10 cellular contexts compared by ENCODE assay signal in genomic region chr7:7696458-7697119, GRCh38. TPM values are rescaled to one million over a fixed set of nuclear protein-coding genes. Genes with fewer than 3 reads are reported as not detected.
DNase-seq lines count a peak whose midpoint lies in the region; ATAC-seq and TF ChIP-seq lines count a peak whose summit lies in the region.
"Had no signal": no experiment of that assay in that cellular context is flagged by ENCODE, and none has a peak within 500 bp of the region (broad histone marks: within the 10 kb centered on the region; RNA-seq: fewer than 3 reads in every experiment).

No MANE protein-coding gene starts in this region.

- H3K36me3 ChIP-seq in body of pancreas (replicated peaks in 1 of 2; ENCODE audit: insufficient read depth in 1 of 2, low read depth in 2 of 2) (no peaks in the 10 kb centered on the region), mesenchymal stem cell (ENCODE audit: control insufficient read depth in 1 of 2, insufficient read depth in 2 of 2, low read depth in 1 of 2, low read length in 2 of 2) (no peaks in the 10 kb centered on the region)
- H3K36me3 ChIP-seq: BLaER1 had no signal

- H3K4ac ChIP-seq in mesenchymal stem cell (ENCODE audit: low read depth in 1 of 2, low read length in 2 of 2) = no peak overlapping the region

- no peak overlapping the region for H2AFZ ChIP-seq in mesenchymal stem cell (ENCODE audit: low read depth, low read length)

- H3K4me2 ChIP-seq in mesenchymal stem cell (ENCODE audit: low read length, poor library complexity, severe bottlenecking) = no peak overlapping the region
- H3K4me2 ChIP-seq: BLaER1 had no signal

- WGBS in body of pancreas, 2 donors = 12 to 25% methylated on average over 3 of the region's 3 CpGs
- 3% methylated on average over 2 of the region's 3 CpGs for WGBS in mesenchymal stem cell

- H3K4me1 ChIP-seq in body of pancreas (peaks cover 48% of the 10 kb centered on the region), mesenchymal stem cell (ENCODE audit: control insufficient read depth, insufficient read depth, low read depth, low read length) (peaks cover 3% of the 10 kb centered on the region)

- H2AK5ac ChIP-seq in mesenchymal stem cell (ENCODE audit: low read length, severe bottlenecking) = no peak overlapping the region

- H3K18ac ChIP-seq in mesenchymal stem cell (ENCODE audit: low read depth in 1 of 2, low read length in 2 of 2) = no peak overlapping the region

- H3K27ac ChIP-seq in body of pancreas = peak overlapping the region; percentile 32 to 80 (median 56)
- peak overlapping the region; percentile 92 for H3K27ac ChIP-seq in mesenchymal stem cell (ENCODE audit: low read length, poor library complexity, severe bottlenecking)
- H3K27ac ChIP-seq: BLaER1 had no signal

- H4K8ac ChIP-seq in mesenchymal stem cell (ENCODE audit: low read length) = no peak overlapping the region

- peak overlapping the region; percentile 71 for H3K9ac ChIP-seq in mesenchymal stem cell (ENCODE audit: low read length)
- H3K9ac ChIP-seq: BLaER1 had no signal

- no peak for TF ChIP-seq CTCF in body of pancreas (IDR thresholded peaks at IDR 0.05)

- H3K79me1 ChIP-seq in mesenchymal stem cell (replicated peaks; ENCODE audit: low read length, poor library complexity, severe bottlenecking) = peaks cover 5% of the 10 kb centered on the region

- no peak overlapping the region for H2BK5ac ChIP-seq in mesenchymal stem cell (ENCODE audit: low read depth, low read length, poor library complexity, severe bottlenecking)

- H3K23ac ChIP-seq in mesenchymal stem cell (ENCODE audit: low read length in 2 of 2) = no peak overlapping the region

- peak; percentile 98 for ATAC-seq in body of pancreas

- H2BK12ac ChIP-seq in mesenchymal stem cell (ENCODE audit: low read length in 2 of 2) = no peak overlapping the region

- H2BK15ac ChIP-seq in mesenchymal stem cell (ENCODE audit: low read depth, poor library complexity, severe bottlenecking) = no peak overlapping the region

- H3K27me3 ChIP-seq in body of pancreas = no peaks in the 10 kb centered on the region
- no peaks in the 10 kb centered on the region for H3K27me3 ChIP-seq in mesenchymal stem cell (ENCODE audit: control insufficient read depth in 1 of 2, insufficient read depth in 1 of 2, low read length in 2 of 2)
- H3K27me3 ChIP-seq: BLaER1 had no signal

- in situ Hi-C loops in KBM-7 (cut with MboI; ENCODE audit: low pct_unique_long_range_greater_than_20kb, low sequenced_read_pairs) = no loop called here
- in situ Hi-C loops in G401 (cut with HindIII; ENCODE audit: low sequenced_read_pairs) = no loop called here

- H3K9me3 ChIP-seq in body of pancreas (no peaks in the 10 kb centered on the region), mesenchymal stem cell (ENCODE audit: control insufficient read depth, low read length) (no peaks in the 10 kb centered on the region)
- H3K9me3 ChIP-seq: BLaER1 had no signal

- H3K4me3 ChIP-seq in body of pancreas (no peak overlapping the region), mesenchymal stem cell (ENCODE audit: insufficient read depth in 1 of 2, low read depth in 1 of 2, low read length in 2 of 2) (peak overlapping the region in 1 of 2 experiments; percentile 12)
- H3K4me3 ChIP-seq: BLaER1 had no signal

- no peak overlapping the region for H4K91ac ChIP-seq in mesenchymal stem cell (ENCODE audit: low read length)

- H2BK120ac ChIP-seq in mesenchymal stem cell (ENCODE audit: low read depth, low read length) = no peak overlapping the region

- H3K14ac ChIP-seq in mesenchymal stem cell (ENCODE audit: low read length in 2 of 2) = no peak overlapping the region

- no peak for TF ChIP-seq POLR2A in body of pancreas (IDR thresholded peaks at IDR 0.05)

- intact Hi-C loops in body of pancreas (cut with DNase I) = no loop called here

- DNase-seq in A172 (ENCODE audit: low spot score) = peak; percentile 38
- peak; percentile 39 for DNase-seq in KBM-7
- DNase-seq in body of pancreas = peak in 3 of 4 donors; percentile 28 to 44 (median 40)
- peak; percentile 82 for DNase-seq in mesenchymal stem cell
- no peak for DNase-seq in NCI-H1105 (lab: John Stamatoyannopoulos, UW)
- no peak for DNase-seq in G401 (ENCODE audit: low spot score)
- DNase-seq in iPS-NIHi7 (ENCODE audit: extremely low spot score) = no peak
- DNase-seq in NCI-H2171 (lab: John Stamatoyannopoulos, UW) = no peak
- DNase-seq: activated CD4-positive, alpha-beta T cell treated with anti-CD3 and anti-CD28 coated beads for 48 hours had no signal

RNA-seq across cellular contexts. Expression of gene RPA3, which starts 21.8 kb away (rescaled TPM):
- 89.1 and 98.9 TPM in 2 replicates for total RNA-seq in A172 (2014; rRNA removed; shearing (Covaris generic))
- 1 to 10 TPM in 1 of 2 donors, under 1 TPM in 1; 0.66 to 6.0 TPM for total RNA-seq in body of pancreas
- polyA plus RNA-seq in mesenchymal stem cell (2013, experiment 1 of 2) = 20.8 TPM
- 20.8 TPM for polyA plus RNA-seq in mesenchymal stem cell (2013, experiment 2 of 2)
- 123 and 170 TPM in 2 replicates for total RNA-seq in G401 (2014; rRNA removed; shearing (Covaris generic))

RNA-seq across cellular contexts. Expression of gene UMAD1, which starts 56.0 kb away (rescaled TPM):
- total RNA-seq in A172 (2014; rRNA removed; shearing (Covaris generic)) = 20.8 and 23.4 TPM in 2 replicates
- total RNA-seq in body of pancreas = 10 to 100 TPM; 15.8 to 34.8 TPM
- 14.9 TPM for polyA plus RNA-seq in mesenchymal stem cell (2013, experiment 1 of 2)
- polyA plus RNA-seq in mesenchymal stem cell (2013, experiment 2 of 2) = 14.5 TPM
- 29.3 and 42.3 TPM in 2 replicates for total RNA-seq in G401 (2014; rRNA removed; shearing (Covaris generic))

Comparison
In these comparisons a context has a peak if more than half of its experiments do, and no peak if none do; other contexts are left out.
1. DNase-seq: peak in A172 (single experiment), KBM-7 (single experiment), body of pancreas (3 of 4) and mesenchymal stem cell (single experiment); none in NCI-H1105 (single experiment), G401 (single experiment), iPS-NIHi7 (single experiment) and NCI-H2171 (single experiment).
2. RNA of gene RPA3, which starts 21.8 kb away (total RNA-seq): 123 to 170 TPM in G401 and 89.1 to 98.9 TPM in A172; 0.66 to 6.0 TPM in body of pancreas; every median in the first group is over 10 times any median in the second.